ENCODE assay signal across 9 cellular contexts in genomic region chr9:124392855-124393460, GRCh38. TPM values are rescaled to one million over a fixed set of nuclear protein-coding genes. Genes with fewer than 3 reads are reported as not detected.
DNase-seq lines count a peak whose midpoint lies in the region; ATAC-seq, FAIRE-seq and TF ChIP-seq lines count a peak whose summit lies in the region.
"Had no signal": no experiment of that assay in that cellular context is flagged by ENCODE, and none has a peak within 500 bp of the region (broad histone marks: within the 10 kb centered on the region; RNA-seq: fewer than 3 reads in every experiment).

No MANE protein-coding gene starts in this region.

- no peak overlapping the region for H3K27ac ChIP-seq in HEK293 (ENCODE audit: extremely low read depth, low read depth, low read length)

- no peak for TF ChIP-seq CTCF in HEK293 (tag by site-specific recombination; IDR thresholded peaks at IDR 0.05)

- CTCF ChIA-PET in HEK293 (lab: Yijun Ruan, JAX): interaction anchor here (0.5 to 5.2 kb wide), 15 partner anchors 9 to 271 kb away, joined by 3 to 26 read pairs (median 3); no protein-coding TSS in a partner anchor

- H3K36me3 Mint-ChIP-seq in stimulated activated effector memory CD8-positive, alpha-beta T cell treated with anti-CD3 and anti-CD28 coated beads, Interleukin-12 subunit alpha, Interleukin-12 subunit beta, amount 100 ng/mL, for 72 hours: peaks cover 45% of the 10 kb centered on the region

- ATAC-seq in stimulated activated effector memory CD8-positive, alpha-beta T cell treated with anti-CD3 and anti-CD28 coated beads, Interleukin-12 subunit alpha, Interleukin-12 subunit beta, amount 100 ng/mL, for 72 hours: peak; percentile 68
- no peak for ATAC-seq in left ventricle myocardium superior
- no peak for ATAC-seq in GM18868 (IDR thresholded peaks at IDR 0.05; ENCODE audit: unreplicated experiment)

- H3K27ac Mint-ChIP-seq in stimulated activated effector memory CD8-positive, alpha-beta T cell treated with anti-CD3 and anti-CD28 coated beads, Interleukin-12 subunit alpha, Interleukin-12 subunit beta, amount 100 ng/mL, for 72 hours: no peak overlapping the region

- peaks cover 65% of the 10 kb centered on the region for H3K4me1 Mint-ChIP-seq in stimulated activated effector memory CD8-positive, alpha-beta T cell treated with anti-CD3 and anti-CD28 coated beads, Interleukin-12 subunit alpha, Interleukin-12 subunit beta, amount 100 ng/mL, for 72 hours

- H3K36me3 ChIP-seq in HEK293 (ENCODE audit: control insufficient read depth in 2 of 2, insufficient read depth in 1 of 2, low read length in 2 of 2): peaks cover 0 to 24% of the 10 kb centered on the region in 2 experiments; a peak in 1 of 3 replicates

- H3K4me3 ChIP-seq in HEK293 (ENCODE audit: low read depth, low read length): no peak overlapping the region

- POLR2A ChIA-PET in HEK293 (lab: Yijun Ruan, JAX): interaction anchor here (1.2 kb wide), 1 partner anchor 10 kb away, joined by 3 read pairs; no protein-coding TSS in a partner anchor

- in situ Hi-C loops in SK-MEL-5 (cut with HindIII; ENCODE audit: low pct_unique_long_range_greater_than_20kb, low sequenced_read_pairs): no loop called here

- intact Hi-C loops in left ventricle myocardium superior (cut with micrococcal nuclease): no loop called here

- no peaks in the 10 kb centered on the region for H3K9me3 ChIP-seq in HEK293 (ENCODE audit: control insufficient read depth, insufficient read depth, low read depth, low read length)

- H3K4me3 Mint-ChIP-seq in stimulated activated effector memory CD8-positive, alpha-beta T cell treated with anti-CD3 and anti-CD28 coated beads, Interleukin-12 subunit alpha, Interleukin-12 subunit beta, amount 100 ng/mL, for 72 hours: no peak overlapping the region

- DNase-seq in AG08396 (ENCODE audit: low spot score): peak; percentile 64
- peak; percentile 83 for DNase-seq in SK-MEL-5 (ENCODE audit: low read depth, low spot score)
- DNase-seq in frontal cortex (ENCODE audit: low spot score in 2 of 2): peak; percentile 27 to 55
- DNase-seq in stimulated activated effector memory CD8-positive, alpha-beta T cell treated with anti-CD3 and anti-CD28 coated beads, Interleukin-12 subunit alpha, Interleukin-12 subunit beta, amount 100 ng/mL, for 72 hours (ENCODE audit: low spot score in 2 of 2): no peak
- DNase-seq in left ventricle myocardium superior: no peak
- no peak for DNase-seq in effector CD8-positive, alpha-beta T cell (lab: John Stamatoyannopoulos, UW)

- FAIRE-seq in frontal cortex (lab: Jason Lieb, UNC): no peak

- H3K9me3 Mint-ChIP-seq in stimulated activated effector memory CD8-positive, alpha-beta T cell treated with anti-CD3 and anti-CD28 coated beads, Interleukin-12 subunit alpha, Interleukin-12 subunit beta, amount 100 ng/mL, for 72 hours: no peaks in the 10 kb centered on the region

- peaks cover 15% of the 10 kb centered on the region for H3K4me1 ChIP-seq in HEK293 (ENCODE audit: control insufficient read depth, insufficient read depth, low read length)

TF ChIP-seq in HEK293, 187 proteins besides CTCF, POLR2A, EP300 and RAD21:
- peak; percentile 68 for TF ChIP-seq SP7 (tag by site-specific recombination; IDR thresholded peaks at IDR 0.05)
- TF ChIP-seq ZBTB44 (tag by site-specific recombination; IDR thresholded peaks at IDR 0.05): peak; percentile 37; the same call in 1 of the 2 replicates
- TF ChIP-seq FEZF1 (tag by site-specific recombination; IDR thresholded peaks at IDR 0.05): peak; percentile 17; the same call in 1 of the 2 replicates
- peak; percentile 53 for TF ChIP-seq ZNF654 (tag by site-specific recombination; IDR thresholded peaks at IDR 0.05; ENCODE audit: low read depth)
- 0 out of 2 replicates have a peak, but pooled peaks have one; percentile 17 for TF ChIP-seq ZNF324 (tag by site-specific recombination; IDR thresholded peaks at IDR 0.05)
- no peak for TF ChIP-seq ZNF335 (tag by site-specific recombination; conservative IDR thresholded peaks at IDR 0.05)
- TF ChIP-seq ZNF600 (tag by site-specific recombination; IDR thresholded peaks at IDR 0.05): 0 out of 2 replicates have a peak, but pooled peaks have one; percentile 56
- 0 out of 2 replicates have a peak, but pooled peaks have one; percentile 10 for TF ChIP-seq SP2 (tag by site-specific recombination; IDR thresholded peaks at IDR 0.05)
- TF ChIP-seq ZBTB17 (tag by site-specific recombination; IDR thresholded peaks at IDR 0.05): peak; percentile 84
- peak; percentile 41; the same call in 1 of the 2 replicates for TF ChIP-seq PRDM10 (tag by site-specific recombination; IDR thresholded peaks at IDR 0.05)
- TF ChIP-seq ZNF140 (tag by site-specific recombination; IDR thresholded peaks at IDR 0.05): no peak

RNA-seq across cellular contexts. Expression of gene PSMB7, which starts 22.3 kb away (rescaled TPM):
- total RNA-seq in SK-MEL-5 (2014; rRNA removed; shearing (Covaris generic)): 422 and 482 TPM in 2 replicates
- 399 and 454 TPM in 2 replicates for polyA plus RNA-seq in SK-MEL-5 (2015; cell fraction: cytosol; rRNA removed)
- 108 and 124 TPM in 2 replicates for polyA plus RNA-seq in SK-MEL-5 (2015; cell fraction: nucleus; rRNA removed)
- total RNA-seq in frontal cortex (181 TPM), left ventricle myocardium superior (173 TPM)

RNA-seq across cellular contexts. Expression of gene ADGRD2, which starts 57.3 kb away (rescaled TPM):
- not detected in 2 replicates for total RNA-seq in SK-MEL-5 (2014; rRNA removed; shearing (Covaris generic))
- polyA plus RNA-seq in SK-MEL-5 (2015; cell fraction: cytosol; rRNA removed): not detected in 2 replicates
- polyA plus RNA-seq in SK-MEL-5 (2015; cell fraction: nucleus; rRNA removed): not detected in 2 replicates
- not detected for total RNA-seq in frontal cortex
- total RNA-seq in left ventricle myocardium superior: not detected
- total RNA-seq: urinary bladder had no signal
- polyA plus RNA-seq: urinary bladder had no signal

Comparison
In these comparisons a context has a peak if more than half of its experiments do, and no peak if none do; other contexts are left out.
1. DNase-seq: peak in AG08396 (single experiment), SK-MEL-5 (single experiment) and frontal cortex (2 of 2); none in stimulated activated effector memory CD8-positive, alpha-beta T cell treated with anti-CD3 and anti-CD28 coated beads, Interleukin-12 subunit alpha, Interleukin-12 subunit beta, amount 100 ng/mL, for 72 hours (0 of 2), left ventricle myocardium superior (single experiment) and effector CD8-positive, alpha-beta T cell (single experiment).